In genomic region chr2:19899853-19900525, GRCh38 we compare ENCODE assay signal across 8 cellular contexts. TPM values are rescaled to one million over a fixed set of nuclear protein-coding genes. Genes with fewer than 3 reads are reported as not detected.
DNase-seq lines count a peak whose midpoint lies in the region; ATAC-seq and TF ChIP-seq lines count a peak whose summit lies in the region.

No MANE protein-coding gene starts in this region.

- peaks cover 43% of the 10 kb centered on the region for H3K79me2 ChIP-seq in Karpas-422 (ENCODE audit: low read length)
- H3K79me2 ChIP-seq in neural progenitor cell (ENCODE audit: low read depth) = peaks cover 67% of the 10 kb centered on the region

- H3K9me2 ChIP-seq in Karpas-422 (replicated peaks; ENCODE audit: insufficient read depth, low read length) = no peaks in the 10 kb centered on the region

- H3K27ac Mint-ChIP-seq in neural progenitor cell = peak overlapping the region; percentile 100

- no peaks in the 10 kb centered on the region for H3K9me3 Mint-ChIP-seq in neural progenitor cell

- intact Hi-C loops in posterior vena cava (cut with DNase I) = no loop called here

- no peak overlapping the region for H3K27ac ChIP-seq in Karpas-422 (ENCODE audit: low read length)
- peak overlapping the region in 1 of 2 donors; percentile 98 for H3K27ac ChIP-seq in coronary artery
- no peak overlapping the region for H3K27ac ChIP-seq in neural progenitor cell

- H3K4me3 ChIP-seq in AG09309 (ENCODE audit: control insufficient read depth, low read depth, low read length) (peak overlapping the region; percentile 94), Karpas-422 (ENCODE audit: low read length) (peak overlapping the region; percentile 82), coronary artery (peak overlapping the region; percentile 83), neural progenitor cell (peak overlapping the region; percentile 89)

- H3K4me3 Mint-ChIP-seq in neural progenitor cell = peak overlapping the region; percentile 99

- peaks cover 43% of the 10 kb centered on the region for H3K4me1 ChIP-seq in Karpas-422 (ENCODE audit: low read length)
- H3K4me1 ChIP-seq in neural progenitor cell = peaks cover 28% of the 10 kb centered on the region

- TF ChIP-seq CTCF in AG09309 (IDR thresholded peaks at IDR 0.05; ENCODE audit: control insufficient read depth, insufficient read depth, low read depth, low read length, missing control alignments) (no peak), coronary artery (IDR thresholded peaks at IDR 0.05) (no peak), neural progenitor cell (IDR thresholded peaks at IDR 0.05) (no peak)

- H3K27me3 ChIP-seq in Karpas-422 (ENCODE audit: low read length) (no peaks in the 10 kb centered on the region), neural progenitor cell (no peaks in the 10 kb centered on the region)

- H3K9me3 ChIP-seq in Karpas-422 (ENCODE audit: low read length) (no peaks in the 10 kb centered on the region), neural progenitor cell (ENCODE audit: low read depth) (no peaks in the 10 kb centered on the region)

- H3F3A ChIP-seq in neural progenitor cell (ENCODE audit: low read depth) = peaks cover 13% of the 10 kb centered on the region

- H3K36me3 ChIP-seq in Karpas-422 (ENCODE audit: insufficient read depth, low read length) (peaks cover 6% of the 10 kb centered on the region; the same call in 1 of the 2 replicates), neural progenitor cell (no peaks in the 10 kb centered on the region)

- H4K20me1 ChIP-seq in Karpas-422 (ENCODE audit: insufficient read depth, low read depth, low read length) = peaks cover 16% of the 10 kb centered on the region; the same call in 1 of the 2 replicates
- H4K20me1 ChIP-seq in neural progenitor cell (ENCODE audit: low read depth) = peaks cover 39% of the 10 kb centered on the region

- peaks cover 28% of the 10 kb centered on the region for H3K4me1 Mint-ChIP-seq in neural progenitor cell

- H2AFZ ChIP-seq in Karpas-422 (ENCODE audit: low read length) (no peak overlapping the region), neural progenitor cell (replicated peaks) (no peak overlapping the region)

- H3K36me3 Mint-ChIP-seq in neural progenitor cell = peaks cover 3% of the 10 kb centered on the region

- DNase-seq in AG09309 (ENCODE audit: low read depth) (no peak), Karpas-422 (no peak), coronary artery (ENCODE audit: low spot score) (no peak), neural progenitor cell (ENCODE audit: low spot score) (no peak), NCI-H1105 (lab: John Stamatoyannopoulos, UW) (no peak), posterior vena cava (ENCODE audit: low spot score) (no peak)

- ATAC-seq in GM18870 (IDR thresholded peaks at IDR 0.05; ENCODE audit: unreplicated experiment) = peak; percentile 33
- ATAC-seq in HG02938 (IDR thresholded peaks at IDR 0.05; ENCODE audit: unreplicated experiment) = no peak

- H3K4me2 ChIP-seq in Karpas-422 (ENCODE audit: low read depth, low read length, poor library complexity, severe bottlenecking) (peak overlapping the region; percentile 84), neural progenitor cell (peak overlapping the region; percentile 99)

- H3K27me3 Mint-ChIP-seq in neural progenitor cell (ENCODE audit: insufficient read depth, low read depth) = peaks cover 2% of the 10 kb centered on the region

- H3K9ac ChIP-seq in Karpas-422 (ENCODE audit: low read length) (peak overlapping the region; percentile 85), neural progenitor cell (peak overlapping the region; percentile 96)

RNA-seq across cellular contexts. Expression of gene TTC32, which starts 1.8 kb away (rescaled TPM):
- total RNA-seq in Karpas-422 (2014; rRNA removed; shearing (Covaris generic); ENCODE audit: low replicate concordance) = 16.8 and 17.9 TPM in 2 replicates
- total RNA-seq in neural progenitor cell (ENCODE audit: low replicate concordance) = 21.3 and 27.9 TPM in 2 replicates
- total RNA-seq in posterior vena cava = 1 to 10 TPM; 7.4 to 9.4 TPM
